In the genomic region with DNA sequence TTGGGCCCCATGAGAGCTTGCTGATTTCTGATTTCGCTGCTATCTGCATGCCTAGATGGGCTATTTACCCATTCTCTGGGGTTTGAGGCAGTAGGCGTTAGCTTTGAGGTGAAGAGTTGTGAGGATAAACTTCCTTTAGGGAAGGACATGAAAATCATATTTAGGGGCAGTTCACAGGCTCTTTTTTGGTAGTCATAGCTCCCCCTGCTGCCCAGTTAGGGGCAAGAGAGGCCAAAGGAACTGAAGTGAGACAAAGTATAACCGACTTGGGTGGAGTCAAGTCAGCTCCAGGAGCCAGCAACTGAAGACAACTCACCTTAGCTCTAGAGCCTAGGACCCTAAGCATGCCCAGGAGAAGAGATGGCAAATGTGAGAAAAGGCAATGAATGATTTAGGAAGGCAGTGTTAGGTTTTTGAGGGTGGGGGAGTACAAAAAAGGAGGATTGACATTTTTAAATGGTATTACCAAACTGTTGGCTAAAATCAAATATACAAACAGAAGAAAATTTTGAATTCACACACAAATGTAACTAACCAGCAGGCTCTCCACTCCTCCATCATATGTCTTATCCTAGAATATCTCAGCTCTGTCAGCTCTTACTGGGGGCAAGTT, we compare ENCODE assay signal across 8 cellular contexts.
A peak's percentile ranks its signal among the peaks of the same experiment; 100 is the strongest.
DNase-seq lines count a peak whose midpoint lies in the region; FAIRE-seq and TF ChIP-seq lines count a peak whose summit lies in the region.

No MANE protein-coding gene starts in this region.

- peak; percentile 13 for FAIRE-seq in astrocyte (lab: Jason Lieb, UNC)
- no peak for FAIRE-seq in small intestine (lab: Jason Lieb, UNC)

- no peak overlapping the region for H3K27ac Mint-ChIP-seq in HFFc6
- H3K27ac Mint-ChIP-seq in astrocyte (ENCODE audit: unreplicated experiment) = no peak overlapping the region

- H3K4me3 ChIP-seq in GM12864 (ENCODE audit: low read depth, low read length) (no peak overlapping the region), astrocyte (ENCODE audit: insufficient read depth, low read depth, low read length) (no peak overlapping the region), hepatocyte (no peak overlapping the region), small intestine (ENCODE audit: low read depth in 1 of 2, low read length in 2 of 2) (no peak overlapping the region)

- no peak overlapping the region for H3K9ac ChIP-seq in astrocyte (ENCODE audit: low read length)

- no peaks in the 10 kb centered on the region for H3K9me3 ChIP-seq in astrocyte (ENCODE audit: insufficient read depth, low read depth, low read length)
- no peaks in the 10 kb centered on the region for H3K9me3 ChIP-seq in hepatocyte (ENCODE audit: low read depth)
- H3K9me3 ChIP-seq in small intestine (ENCODE audit: control insufficient read depth, low read depth) = no peaks in the 10 kb centered on the region

- H2AFZ ChIP-seq in astrocyte (ENCODE audit: low read depth, low read length) (peak overlapping the region; percentile 50), hepatocyte (peak overlapping the region; percentile 53)

- WGBS in hepatocyte (ENCODE audit: low lambda C conversion rate, missing lambda C conversion rate) = 32% methylated on average over 3 of the region's 3 CpGs
- WGBS in small intestine, 3 donors = 9 to 13% (median 10%) methylated on average over 3 of the region's 3 CpGs

- H3K4me1 Mint-ChIP-seq in HFFc6 (ENCODE audit: low read depth) (peaks cover 77% of the 10 kb centered on the region), astrocyte (ENCODE audit: low read depth, unreplicated experiment) (peaks cover 29% of the 10 kb centered on the region)

- peak; percentile 83 for TF ChIP-seq CTCF in GM12864 (IDR thresholded peaks at IDR 0.05; ENCODE audit: low read depth, low read length, missing control alignments)
- TF ChIP-seq CTCF in HFFc6 (IDR thresholded peaks at IDR 0.05) = peak; percentile 88
- peak; percentile 75 for TF ChIP-seq CTCF in astrocyte (IDR thresholded peaks at IDR 0.05; ENCODE audit: insufficient read depth, low read depth, low read length)
- TF ChIP-seq CTCF in hepatocyte (IDR thresholded peaks at IDR 0.05; ENCODE audit: poor library complexity) = peak; percentile 72

- H3K27me3 ChIP-seq in astrocyte (ENCODE audit: insufficient read depth, low read length) (no peaks in the 10 kb centered on the region), hepatocyte (no peaks in the 10 kb centered on the region), small intestine (ENCODE audit: control insufficient read depth in 2 of 2, insufficient read depth in 2 of 2, low read length in 2 of 2) (no peaks in the 10 kb centered on the region)

- H3K36me3 Mint-ChIP-seq in HFFc6 (ENCODE audit: low read depth) = no peaks in the 10 kb centered on the region
- H3K36me3 Mint-ChIP-seq in astrocyte (ENCODE audit: low read depth, unreplicated experiment) = no peaks in the 10 kb centered on the region

- H3K9me3 Mint-ChIP-seq in HFFc6 = no peaks in the 10 kb centered on the region
- no peaks in the 10 kb centered on the region for H3K9me3 Mint-ChIP-seq in astrocyte (ENCODE audit: unreplicated experiment)

- H3K36me3 ChIP-seq in astrocyte (ENCODE audit: insufficient read depth, low read length) = no peaks in the 10 kb centered on the region
- H3K36me3 ChIP-seq in hepatocyte (replicated peaks; ENCODE audit: insufficient read depth, low read depth) = no peaks in the 10 kb centered on the region
- H3K36me3 ChIP-seq in small intestine (ENCODE audit: control insufficient read depth in 2 of 2, insufficient read depth in 2 of 2, low read length in 2 of 2) = no peaks in the 10 kb centered on the region

- H3K27ac ChIP-seq in astrocyte (ENCODE audit: low read depth, low read length) (no peak overlapping the region), hepatocyte (no peak overlapping the region), small intestine (ENCODE audit: low read depth in 1 of 2, low read length in 1 of 2) (no peak overlapping the region)

- H3K9me2 ChIP-seq in hepatocyte (replicated peaks; ENCODE audit: insufficient read depth) = no peaks in the 10 kb centered on the region

- H3K27me3 Mint-ChIP-seq in HFFc6 (ENCODE audit: insufficient read depth) (no peaks in the 10 kb centered on the region; the same call in 1 of the 2 replicates), astrocyte (ENCODE audit: low read depth, unreplicated experiment) (peaks cover 2% of the 10 kb centered on the region)

- DNase-seq in GM12864 (ENCODE audit: low read depth) = peak; percentile 19
- peak; percentile 63 for DNase-seq in HFFc6
- peak; percentile 24 for DNase-seq in NCI-H128 (lab: John Stamatoyannopoulos, UW; ENCODE audit: unreplicated experiment)
- DNase-seq in T-helper 1 cell = peak; percentile 8 to 35 (median 24)
- DNase-seq in astrocyte (ENCODE audit: low read depth) = peak; percentile 44
- peak; percentile 74 for DNase-seq in hepatocyte (ENCODE audit: low spot score)
- DNase-seq in small intestine = peak; percentile 88
- DNase-seq in mesenteric fat pad (ENCODE audit: low spot score) = no peak

- H3K79me2 ChIP-seq in astrocyte (ENCODE audit: insufficient read depth, low read length) (no peaks in the 10 kb centered on the region), hepatocyte (no peaks in the 10 kb centered on the region)

- H3K4me3 Mint-ChIP-seq in HFFc6 (no peak overlapping the region), astrocyte (ENCODE audit: unreplicated experiment) (no peak overlapping the region)

- peaks cover 26% of the 10 kb centered on the region for H3K4me1 ChIP-seq in astrocyte (ENCODE audit: insufficient read depth, low read length)
- peaks cover 16% of the 10 kb centered on the region for H3K4me1 ChIP-seq in hepatocyte (ENCODE audit: insufficient read depth)
- H3K4me1 ChIP-seq in small intestine (ENCODE audit: control insufficient read depth in 2 of 2, insufficient read depth in 1 of 2, low read depth in 1 of 2, low read length in 1 of 2) = no peaks in the 10 kb centered on the region

- H3K4me2 ChIP-seq in astrocyte (ENCODE audit: low read length) (no peak overlapping the region), hepatocyte (no peak overlapping the region)

- H4K20me1 ChIP-seq in astrocyte (ENCODE audit: insufficient read depth, low read length) (no peaks in the 10 kb centered on the region), hepatocyte (ENCODE audit: insufficient read depth, poor library complexity, severe bottlenecking) (no peaks in the 10 kb centered on the region)
